8 cellular contexts compared by ENCODE assay signal in the genomic region with DNA sequence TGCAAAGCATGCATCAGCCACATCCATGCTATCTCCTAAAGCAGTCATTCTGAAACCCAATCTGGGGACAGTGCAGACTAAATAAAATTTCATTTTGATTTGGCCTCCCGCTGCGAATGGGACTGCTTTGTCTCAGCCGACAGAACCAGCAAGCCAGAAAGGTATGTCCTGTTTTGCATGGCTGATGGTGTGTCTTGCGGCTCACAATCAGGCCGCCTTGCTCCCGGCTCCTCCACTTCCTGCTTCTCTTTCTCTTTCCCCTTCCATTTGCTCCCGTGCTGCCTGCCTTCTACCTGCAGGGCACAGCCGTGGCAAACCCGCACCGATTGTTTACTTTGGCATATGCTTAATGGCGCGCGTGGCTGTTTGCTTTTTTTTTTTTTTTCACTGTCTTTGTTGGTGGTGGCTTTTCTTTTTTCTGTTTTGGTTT.
DNase-seq lines count a peak whose midpoint lies in the region; ATAC-seq, FAIRE-seq and TF ChIP-seq lines count a peak whose summit lies in the region.

No MANE protein-coding gene starts in this region.

- FAIRE-seq in RCC 7860 (lab: Jason Lieb, UNC) = no peak

- H3K27me3 ChIP-seq in BE2C = no peaks in the 10 kb centered on the region

- H3K36me3 ChIP-seq in BE2C = no peaks in the 10 kb centered on the region

- peak; percentile 82 for ATAC-seq in GM18870 (IDR thresholded peaks at IDR 0.05; ENCODE audit: unreplicated experiment)
- ATAC-seq in HG03103 (IDR thresholded peaks at IDR 0.05; ENCODE audit: low read depth, unreplicated experiment) = peak; percentile 71
- no peak for ATAC-seq in HG03571 (IDR thresholded peaks at IDR 0.05; ENCODE audit: unreplicated experiment)

- H3K4me3 ChIP-seq in BE2C (ENCODE audit: low read depth, low read length) = peak overlapping the region; percentile 41

- H3K27ac ChIP-seq in temporal lobe (ENCODE audit: low read depth, low read length) = peak overlapping the region; percentile 66

- DNase-seq in BE2C (peak; percentile 15), RCC 7860 (ENCODE audit: low spot score) (peak; percentile 25), iPS-NIHi7 (ENCODE audit: extremely low spot score) (peak; percentile 77)
- no peak for DNase-seq in activated CD8-positive, alpha-beta memory T cell treated with anti-CD3 and anti-CD28 coated beads, Interleukin-2, amount 50 U/mL, for 4 hours

- no peaks in the 10 kb centered on the region for H3K4me1 ChIP-seq in BE2C

- TF ChIP-seq CTCF in BE2C (IDR thresholded peaks at IDR 0.05; ENCODE audit: low read depth, low read length) = no peak

- no peaks in the 10 kb centered on the region for H3K9me3 ChIP-seq in BE2C
